19 cellular contexts compared by ENCODE assay signal in genomic region chr18:67278984-67279383, GRCh38.
"Had no signal": no experiment of that assay in that cellular context is flagged by ENCODE, and none has a peak within 500 bp of the region (broad histone marks: within the 10 kb centered on the region; RNA-seq: fewer than 3 reads in every experiment).

No MANE protein-coding gene starts in this region.

- H3K27me3 ChIP-seq: esophagus squamous epithelium, gastrocnemius medialis, right lobe of liver, spleen, testis, tibial nerve had no signal

- H3K27me3 Mint-ChIP-seq: stimulated activated naive B cell treated with anti-CD40 and anti-IgM and Interleukin-4, amounts not matched to agents 10 μg/mL and 1 μg/mL and 100 μg/mL, for 72 hours; stimulated activated naive CD8-positive, alpha-beta T cell treated with anti-CD3 and anti-CD28 coated beads, Interleukin-15, amount 100 ng/mL, for 72 hours had no signal

- H3K4me3 ChIP-seq: esophagus squamous epithelium, gastrocnemius medialis, psoas muscle, right lobe of liver, spleen, testis, tibial nerve had no signal

- H3K27ac ChIP-seq: esophagus squamous epithelium, gastrocnemius medialis, psoas muscle, right lobe of liver, spleen, testis, tibial nerve had no signal

- ATAC-seq: gastrocnemius medialis; left lobe of liver; naive thymus-derived CD4-positive, alpha-beta T cell; psoas muscle; right lobe of liver; stimulated activated naive B cell treated with anti-CD40 and anti-IgM and Interleukin-4, amounts not matched to agents 10 μg/mL and 1 μg/mL and 100 μg/mL, for 72 hours; stimulated activated naive CD8-positive, alpha-beta T cell treated with anti-CD3 and anti-CD28 coated beads, Interleukin-15, amount 100 ng/mL, for 72 hours had no signal

- H3K4me3 Mint-ChIP-seq: naive thymus-derived CD4-positive, alpha-beta T cell; nephron progenitor cell; stimulated activated naive B cell treated with anti-CD40 and anti-IgM and Interleukin-4, amounts not matched to agents 10 μg/mL and 1 μg/mL and 100 μg/mL, for 72 hours; stimulated activated naive CD8-positive, alpha-beta T cell treated with anti-CD3 and anti-CD28 coated beads, Interleukin-15, amount 100 ng/mL, for 72 hours had no signal

- H3K36me3 ChIP-seq: esophagus squamous epithelium, gastrocnemius medialis, right lobe of liver, spleen, tibial nerve had no signal

- H3K4me1 Mint-ChIP-seq: naive thymus-derived CD4-positive, alpha-beta T cell; nephron progenitor cell; stimulated activated naive B cell treated with anti-CD40 and anti-IgM and Interleukin-4, amounts not matched to agents 10 μg/mL and 1 μg/mL and 100 μg/mL, for 72 hours; stimulated activated naive CD8-positive, alpha-beta T cell treated with anti-CD3 and anti-CD28 coated beads, Interleukin-15, amount 100 ng/mL, for 72 hours had no signal

- H3K4me1 ChIP-seq: esophagus squamous epithelium, gastrocnemius medialis, psoas muscle, right lobe of liver, spleen, testis, tibial nerve had no signal

- DNase-seq: effector memory CD4-positive, alpha-beta T cell; esophagus squamous epithelium; gastrocnemius medialis; islet precursor cell; mammary epithelial cell; naive thymus-derived CD4-positive, alpha-beta T cell; nephron progenitor cell; psoas muscle; retina; right lobe of liver; spleen; stimulated activated CD4-positive, alpha-beta T cell treated with anti-CD3 and anti-CD28 coated beads, Interleukin-15, amount 100 ng/mL, for 24 hours; stimulated activated CD4-positive, alpha-beta T cell treated with anti-CD3 and anti-CD28 coated beads, Interleukin-1b, Interleukin-23, amount 100 ng/mL, for 48 hours; stimulated activated CD4-positive, alpha-beta T cell treated with anti-CD3 and anti-CD28 coated beads, Interleukin-4, amount 100 ng/mL, for 4 hours; stimulated activated naive B cell treated with anti-CD40 and anti-IgM and Interleukin-4, amounts not matched to agents 10 μg/mL and 1 μg/mL and 100 μg/mL, for 72 hours; stimulated activated naive CD8-positive, alpha-beta T cell treated with anti-CD3 and anti-CD28 coated beads, Interleukin-15, amount 100 ng/mL, for 72 hours; testis had no signal

- H3K9me3 ChIP-seq: esophagus squamous epithelium, gastrocnemius medialis, psoas muscle, right lobe of liver, spleen, testis, tibial nerve had no signal

- H3K36me3 Mint-ChIP-seq: naive thymus-derived CD4-positive, alpha-beta T cell; stimulated activated naive B cell treated with anti-CD40 and anti-IgM and Interleukin-4, amounts not matched to agents 10 μg/mL and 1 μg/mL and 100 μg/mL, for 72 hours had no signal

- H3K27ac Mint-ChIP-seq: naive thymus-derived CD4-positive, alpha-beta T cell; nephron progenitor cell; stimulated activated naive B cell treated with anti-CD40 and anti-IgM and Interleukin-4, amounts not matched to agents 10 μg/mL and 1 μg/mL and 100 μg/mL, for 72 hours; stimulated activated naive CD8-positive, alpha-beta T cell treated with anti-CD3 and anti-CD28 coated beads, Interleukin-15, amount 100 ng/mL, for 72 hours had no signal

- H3K9me3 Mint-ChIP-seq: naive thymus-derived CD4-positive, alpha-beta T cell; nephron progenitor cell; stimulated activated naive B cell treated with anti-CD40 and anti-IgM and Interleukin-4, amounts not matched to agents 10 μg/mL and 1 μg/mL and 100 μg/mL, for 72 hours; stimulated activated naive CD8-positive, alpha-beta T cell treated with anti-CD3 and anti-CD28 coated beads, Interleukin-15, amount 100 ng/mL, for 72 hours had no signal
